Comparison of ENCODE assay signal across 35 cellular contexts in the genomic region with DNA sequence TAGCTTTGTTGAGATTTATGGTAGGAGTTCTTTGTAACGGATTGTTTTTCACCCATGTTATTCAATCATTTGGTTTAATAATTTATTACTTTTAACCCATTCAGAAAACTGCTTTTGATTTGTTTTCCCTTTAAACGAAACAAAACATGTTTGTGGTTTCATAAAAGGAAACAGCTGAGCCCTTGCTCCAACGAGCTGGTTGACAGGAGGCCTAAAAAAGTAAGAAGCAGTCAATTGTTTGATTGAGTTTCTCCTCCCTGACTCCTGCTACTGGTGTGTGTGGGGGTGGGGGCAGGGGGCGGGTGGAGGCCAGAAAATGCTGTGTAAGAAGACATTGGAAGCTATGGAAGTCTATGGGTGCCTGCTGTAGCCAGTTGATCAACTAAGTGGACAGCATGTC.
"Had no signal": no experiment of that assay in that cellular context is flagged by ENCODE, and none has a peak within 500 bp of the region (broad histone marks: within the 10 kb centered on the region; RNA-seq: fewer than 3 reads in every experiment).

No MANE protein-coding gene starts in this region.

- H3K4me2 ChIP-seq: SK-N-SH had no signal

- H3K27ac ChIP-seq: cardiac muscle cell, Peyer's patch, SJSA1, WERI-Rb-1 had no signal

- DNase-seq: activated CD4-positive, alpha-beta T cell treated with anti-CD3 and anti-CD28 coated beads, Interleukin-2, amount 10 ng/mL, durations not matched to agents 24 days and 14 days; activated CD4-positive, alpha-beta T cell treated with anti-CD3 and anti-CD28 coated beads, Interleukin-2, amount 50 U/mL, for 4 hours; activated CD4-positive, CD25-positive, alpha-beta regulatory T cell; activated CD8-positive, alpha-beta T cell treated with anti-CD3 and anti-CD28 coated beads for 36 hours; activated effector memory CD4-positive, alpha-beta T cell treated with anti-CD3 and anti-CD28 coated beads, Interleukin-2, amount 50 U/mL, for 16 hours; activated naive CD4-positive, alpha-beta T cell; activated naive CD4-positive, alpha-beta T cell treated with anti-CD3 and anti-CD28 coated beads, Interleukin-2, amount 50 U/mL, for 16 hours; activated naive CD8-positive, alpha-beta T cell treated with anti-CD3 and anti-CD28 coated beads for 36 hours; activated T-cell treated with anti-CD3 and anti-CD28 coated beads, Interleukin-2, amount 50 U/mL, for 1 hour; activated T-cell treated with anti-CD3 and anti-CD28 coated beads, Interleukin-2, amount 50 U/mL, for 72 hours; amniotic stem cell; aorta; Karpas-422; NCI-H1048; NCI-H1105 treated with DMSO at 0.1 percent for 48 hours; NCI-H1436; NCI-H187; NCI-H2029 treated with DMSO at 0.1 percent for 48 hours; NCI-H2107; NCI-H2171; NCI-H510A; NCI-H526; NCI-H748 treated with DMSO at 0.1 percent for 48 hours; NK-92 treated with Interleukin-12 subunit alpha and Interleukin-12 subunit beta, amount 100 ng/mL, for 24 hours; PC-3; Peyer's patch; RPMI8226; SHP77 treated with DMSO at 0.1 percent for 48 hours; SK-N-SH; T-helper 17 cell; T1000; WERI-Rb-1 had no signal

- H3K4me1 ChIP-seq: Peyer's patch, SJSA1 had no signal

- H3K27me3 ChIP-seq: cardiac muscle cell, Peyer's patch, SJSA1 had no signal

- H3K36me3 ChIP-seq: cardiac muscle cell, Peyer's patch, SJSA1, WERI-Rb-1 had no signal

- ATAC-seq: activated CD8-positive, alpha-beta T cell treated with anti-CD3 and anti-CD28 coated beads for 36 hours; activated T-cell treated with anti-CD3 and anti-CD28 coated beads, Interleukin-2, amount 50 U/mL, for 72 hours; activated T-helper 17 cell treated with anti-CD3 and anti-CD28 coated beads, Interleukin-2, amount 50 U/mL, for 72 hours; PC-3; T-helper 17 cell had no signal

- H3K9me2 ChIP-seq: SK-N-SH had no signal

- H3K4me3 ChIP-seq: cardiac muscle cell, Peyer's patch, SJSA1 had no signal

- H3K9me3 ChIP-seq: Peyer's patch, SJSA1, SK-N-SH had no signal

- H3K9ac ChIP-seq: SK-N-SH had no signal
